In genomic region chr20:48467622-48468021, GRCh38 we compare ENCODE assay signal across 1 cellular context.
TF ChIP-seq lines count a peak whose summit lies in the region.

No MANE protein-coding gene starts in this region.

TF ChIP-seq in SK-N-SH treated with all-trans-retinoic acid at 6 μM for 48 hours, 23 proteins besides CTCF, POLR2A, EP300 and RAD21 (continued from another document):
- TF ChIP-seq SNAI2 (CRISPR knock-in tag; IDR thresholded peaks at IDR 0.05) (no peak), CREB5 (CRISPR knock-in tag; IDR thresholded peaks at IDR 0.05; ENCODE audit: low read depth) (no peak), ZNF565 (CRISPR knock-in tag; conservative IDR thresholded peaks at IDR 0.05; ENCODE audit: low read depth) (no peak), ZNF70 (CRISPR knock-in tag; IDR thresholded peaks at IDR 0.05) (no peak), GLIS3 (CRISPR knock-in tag; IDR thresholded peaks at IDR 0.05) (no peak), CSRNP3 (CRISPR knock-in tag; IDR thresholded peaks at IDR 0.05) (no peak)
